Comparison of ENCODE assay signal across 18 cellular contexts in genomic region chr7:70044064-70044463, GRCh38.
DNase-seq lines count a peak whose midpoint lies in the region; ATAC-seq and TF ChIP-seq lines count a peak whose summit lies in the region.
"Had no signal": no experiment of that assay in that cellular context is flagged by ENCODE, and none has a peak within 500 bp of the region (broad histone marks: within the 10 kb centered on the region; RNA-seq: fewer than 3 reads in every experiment).

No MANE protein-coding gene starts in this region.

- DNase-seq in GM23338 (ENCODE audit: low spot score) (peak; percentile 51), NCI-H187 treated with DMSO at 0.1 percent for 48 hours (lab: John Stamatoyannopoulos, UW) (peak; percentile 27), WTC11 (ENCODE audit: low spot score) (peak; percentile 16), mucosa of descending colon (peak in 1 of 3 donors; percentile 10), ureter (ENCODE audit: low spot score) (no peak), immature natural killer cell (no peak), Calu3 (no peak)
- DNase-seq: activated naive CD8-positive, alpha-beta T cell treated with anti-CD3 and anti-CD28 coated beads for 36 hours; AML-193; COR-L47; effector CD4-positive, alpha-beta T cell; left cardiac atrium; pancreas; right cardiac atrium had no signal

- H3K4me1 ChIP-seq in GM23338 (ENCODE audit: insufficient read depth) = peaks cover 5% of the 10 kb centered on the region; the same call in 1 of the 2 replicates
- H3K4me1 ChIP-seq in mucosa of descending colon (ENCODE audit: low read depth) = no peaks in the 10 kb centered on the region
- H3K4me1 ChIP-seq: pancreas had no signal

- H3K27ac Mint-ChIP-seq in GM23338 = 0 out of 2 replicates have a peak overlapping the region, but pooled peaks have one; percentile 50
- no peak overlapping the region for H3K27ac Mint-ChIP-seq in WTC11
- no peak overlapping the region for H3K27ac Mint-ChIP-seq in immature natural killer cell
- no peak overlapping the region for H3K27ac Mint-ChIP-seq in Calu3 (ENCODE audit: unreplicated experiment)
- H3K27ac Mint-ChIP-seq: activated naive CD8-positive, alpha-beta T cell treated with anti-CD3 and anti-CD28 coated beads for 36 hours; activated T-helper 17 cell treated with anti-CD3 and anti-CD28 coated beads, Interleukin-2, amount 50 U/mL, for 72 hours; natural killer cell treated with Interleukin-12 subunit alpha and Interleukin-12 subunit beta and Interleukin-15 and Interleukin-18, amount 100 ng/mL, for 72 hours had no signal

- H3K79me2 ChIP-seq in GM23338 (replicated peaks; ENCODE audit: insufficient read depth) = no peaks in the 10 kb centered on the region

- H3K27me3 Mint-ChIP-seq in GM23338 (ENCODE audit: insufficient read depth, low read depth, poor library complexity) (no peaks in the 10 kb centered on the region), WTC11 (ENCODE audit: low read depth) (no peaks in the 10 kb centered on the region), immature natural killer cell (ENCODE audit: low read depth in 3 of 3) (peaks cover 0 to 3% (median 2%) of the 10 kb centered on the region in 3 donors), Calu3 (ENCODE audit: unreplicated experiment) (no peaks in the 10 kb centered on the region)
- H3K27me3 Mint-ChIP-seq: activated naive CD8-positive, alpha-beta T cell treated with anti-CD3 and anti-CD28 coated beads for 36 hours; activated T-helper 17 cell treated with anti-CD3 and anti-CD28 coated beads, Interleukin-2, amount 50 U/mL, for 72 hours; natural killer cell treated with Interleukin-12 subunit alpha and Interleukin-12 subunit beta and Interleukin-15 and Interleukin-18, amount 100 ng/mL, for 72 hours had no signal

- H3K4me3 Mint-ChIP-seq in GM23338 (no peak overlapping the region), WTC11 (no peak overlapping the region), immature natural killer cell (no peak overlapping the region), Calu3 (ENCODE audit: low read depth, unreplicated experiment) (no peak overlapping the region)
- H3K4me3 Mint-ChIP-seq: activated naive CD8-positive, alpha-beta T cell treated with anti-CD3 and anti-CD28 coated beads for 36 hours; activated T-helper 17 cell treated with anti-CD3 and anti-CD28 coated beads, Interleukin-2, amount 50 U/mL, for 72 hours; natural killer cell treated with Interleukin-12 subunit alpha and Interleukin-12 subunit beta and Interleukin-15 and Interleukin-18, amount 100 ng/mL, for 72 hours had no signal

- H3K4me3 ChIP-seq in GM23338 = no peak overlapping the region
- H3K4me3 ChIP-seq in mucosa of descending colon = no peak overlapping the region
- H3K4me3 ChIP-seq: pancreas had no signal

- H3K9me3 ChIP-seq in mucosa of descending colon = no peaks in the 10 kb centered on the region
- H3K9me3 ChIP-seq: pancreas had no signal

- ATAC-seq in GM23338 = peak; percentile 91
- ATAC-seq in WTC11 = peak; percentile 68
- peak; percentile 39 for ATAC-seq in mucosa of descending colon
- ATAC-seq in HG03139 (IDR thresholded peaks at IDR 0.05; ENCODE audit: unreplicated experiment) = no peak
- ATAC-seq: activated T-helper 17 cell treated with anti-CD3 and anti-CD28 coated beads, Interleukin-2, amount 50 U/mL, for 72 hours; esophagus mucosa; natural killer cell treated with Interleukin-12 subunit alpha and Interleukin-12 subunit beta and Interleukin-15 and Interleukin-18, amount 100 ng/mL, for 72 hours; pancreas; right cardiac atrium had no signal

- intact Hi-C loops in mucosa of descending colon (cut with DNase I, micrococcal nuclease) (loop anchor here in 1 of 2 donors (10.0 kb wide), 1 partner anchor 661 kb away; no protein-coding TSS in a partner anchor), Calu3 (cut with micrococcal nuclease; ENCODE audit: unreplicated experiment) (no loop called here)

- CTCF ChIA-PET in WTC11 (lab: Charles Lee) (interaction anchor here (1.1 to 2.2 kb wide), 2 partner anchors 113 to 117 kb away, joined by 9 to 10 read pairs; no protein-coding TSS in a partner anchor), Calu3 (lab: Charles Lee) (no interaction called here)

- H3K27me3 ChIP-seq in GM23338 (ENCODE audit: insufficient read depth) = no peaks in the 10 kb centered on the region
- H3K27me3 ChIP-seq: pancreas had no signal

- H3F3A ChIP-seq in GM23338 (replicated peaks; ENCODE audit: low read depth) = no peaks in the 10 kb centered on the region

- H3K4me2 ChIP-seq in GM23338 = no peak overlapping the region

- POLR2A ChIA-PET in WTC11 (lab: Charles Lee) = no interaction called here

- no peaks in the 10 kb centered on the region for H4K20me1 ChIP-seq in GM23338 (replicated peaks; ENCODE audit: insufficient read depth)

- no peaks in the 10 kb centered on the region for H3K9me2 ChIP-seq in GM23338 (ENCODE audit: insufficient read depth)

- H3K27ac ChIP-seq in GM23338 (ENCODE audit: low read depth) = no peak overlapping the region
- H3K27ac ChIP-seq: pancreas had no signal

- TF ChIP-seq CTCF in GM23338 (conservative IDR thresholded peaks at IDR 0.05; ENCODE audit: low read depth in 2 of 2) (no peak), WTC11 (IDR thresholded peaks at IDR 0.05) (no peak), mucosa of descending colon (IDR thresholded peaks at IDR 0.05) (no peak), Calu3 (IDR thresholded peaks at IDR 0.05; ENCODE audit: unreplicated experiment) (no peak)

- peaks cover 24% of the 10 kb centered on the region for H3K4me1 Mint-ChIP-seq in GM23338
- H3K4me1 Mint-ChIP-seq in WTC11 = peaks cover 13% of the 10 kb centered on the region
- peaks cover 8 to 13% of the 10 kb centered on the region in 2 donors for H3K4me1 Mint-ChIP-seq in immature natural killer cell
- H3K4me1 Mint-ChIP-seq in Calu3 (ENCODE audit: low read depth, unreplicated experiment) = no peaks in the 10 kb centered on the region
- H3K4me1 Mint-ChIP-seq: activated naive CD8-positive, alpha-beta T cell treated with anti-CD3 and anti-CD28 coated beads for 36 hours; activated T-helper 17 cell treated with anti-CD3 and anti-CD28 coated beads, Interleukin-2, amount 50 U/mL, for 72 hours had no signal

- BruUV-seq in Calu3 (replicated peaks; lab: Mats Ljungman, UMichigan) = no TSS peak

- H3K36me3 ChIP-seq in GM23338 (ENCODE audit: insufficient read depth) (no peaks in the 10 kb centered on the region), mucosa of descending colon (ENCODE audit: low read depth) (no peaks in the 10 kb centered on the region)
- H3K36me3 ChIP-seq: pancreas had no signal

- no peaks in the 10 kb centered on the region for H3K36me3 Mint-ChIP-seq in GM23338 (ENCODE audit: low read depth)
- H3K36me3 Mint-ChIP-seq in WTC11 = no peaks in the 10 kb centered on the region
- H3K36me3 Mint-ChIP-seq in immature natural killer cell = no peaks in the 10 kb centered on the region
- H3K36me3 Mint-ChIP-seq in Calu3 (ENCODE audit: insufficient read depth, unreplicated experiment) = no peaks in the 10 kb centered on the region
- H3K36me3 Mint-ChIP-seq: activated naive CD8-positive, alpha-beta T cell treated with anti-CD3 and anti-CD28 coated beads for 36 hours; natural killer cell treated with Interleukin-12 subunit alpha and Interleukin-12 subunit beta and Interleukin-15 and Interleukin-18, amount 100 ng/mL, for 72 hours had no signal

- H3K9me3 Mint-ChIP-seq in GM23338 (no peaks in the 10 kb centered on the region), WTC11 (no peaks in the 10 kb centered on the region), immature natural killer cell (no peaks in the 10 kb centered on the region), Calu3 (ENCODE audit: low read depth, unreplicated experiment) (peaks cover 4% of the 10 kb centered on the region)
- H3K9me3 Mint-ChIP-seq: activated naive CD8-positive, alpha-beta T cell treated with anti-CD3 and anti-CD28 coated beads for 36 hours; activated T-helper 17 cell treated with anti-CD3 and anti-CD28 coated beads, Interleukin-2, amount 50 U/mL, for 72 hours; natural killer cell treated with Interleukin-12 subunit alpha and Interleukin-12 subunit beta and Interleukin-15 and Interleukin-18, amount 100 ng/mL, for 72 hours had no signal

- H2AFZ ChIP-seq in GM23338 = 0 out of 2 replicates have a peak overlapping the region, but pooled peaks have one; percentile 9

TF ChIP-seq in GM23338, 12 proteins besides CTCF, POLR2A, EP300 and RAD21 (continues in another document):
- TF ChIP-seq POLR2AphosphoS5 (IDR thresholded peaks at IDR 0.05; ENCODE audit: low read depth) (no peak), JUNB (IDR thresholded peaks at IDR 0.05; ENCODE audit: unreplicated experiment) (no peak), ETS1 (IDR thresholded peaks at IDR 0.05) (no peak), NANOG (IDR thresholded peaks at IDR 0.05; ENCODE audit: borderline replicate concordance) (no peak), EZH2 (IDR thresholded peaks at IDR 0.05; ENCODE audit: low read depth, unreplicated experiment) (no peak)

TF ChIP-seq in WTC11, 78 proteins besides CTCF, POLR2A, EP300 and RAD21 (continues in another document):
- no peak for TF ChIP-seq RELA (CRISPR knock-in tag; IDR thresholded peaks at IDR 0.05; ENCODE audit: borderline replicate concordance)
- no peak for TF ChIP-seq E2F1 (CRISPR knock-in tag; IDR thresholded peaks at IDR 0.05)
- no peak for TF ChIP-seq HMGA2 (CRISPR knock-in tag; IDR thresholded peaks at IDR 0.05)

Comparison
In these comparisons a context has a peak if more than half of its experiments do, and no peak if none do; other contexts are left out.
1. DNase-seq: peak in GM23338 (single experiment), NCI-H187 treated with DMSO at 0.1 percent for 48 hours (single experiment) and WTC11 (single experiment); none in ureter (single experiment), immature natural killer cell (0 of 3) and Calu3 (single experiment).